In genomic region chr6:66664112-66664511, GRCh38 we compare ENCODE assay signal across 21 cellular contexts.
"Had no signal": no experiment of that assay in that cellular context is flagged by ENCODE, and none has a peak within 500 bp of the region (broad histone marks: within the 10 kb centered on the region; RNA-seq: fewer than 3 reads in every experiment).

No MANE protein-coding gene starts in this region.

- H3K27ac ChIP-seq: RWPE1, SJSA1 had no signal

- H3K9me3 ChIP-seq: SJSA1, SK-N-SH had no signal

- H3K9ac ChIP-seq: SK-N-SH had no signal

- H3K36me3 ChIP-seq: SJSA1 had no signal

- H3K4me1 ChIP-seq: SJSA1 had no signal

- H3K4me2 ChIP-seq: SK-N-SH had no signal

- H3K4me3 ChIP-seq: SJSA1 had no signal

- ATAC-seq: T-cell had no signal

- H3K27me3 ChIP-seq: SJSA1 had no signal

- DNase-seq: KBM-7, MV-4-11, NCI-H1092, NCI-H1105 treated with DMSO at 0.1 percent for 48 hours, NCI-H1436, NCI-H187, NCI-H2029, NCI-H2081 treated with DMSO at 0.1 percent for 48 hours, NCI-H2171, NCI-H226, NCI-H446, NCI-H510A, NCI-H524 treated with DMSO at 0.1 percent for 48 hours, NCI-H69, NCI-H774, SHP77 treated with DMSO at 0.1 percent for 48 hours, SK-N-SH, SW 1271, T-cell had no signal
